22 cellular contexts compared by ENCODE assay signal in the genomic region with DNA sequence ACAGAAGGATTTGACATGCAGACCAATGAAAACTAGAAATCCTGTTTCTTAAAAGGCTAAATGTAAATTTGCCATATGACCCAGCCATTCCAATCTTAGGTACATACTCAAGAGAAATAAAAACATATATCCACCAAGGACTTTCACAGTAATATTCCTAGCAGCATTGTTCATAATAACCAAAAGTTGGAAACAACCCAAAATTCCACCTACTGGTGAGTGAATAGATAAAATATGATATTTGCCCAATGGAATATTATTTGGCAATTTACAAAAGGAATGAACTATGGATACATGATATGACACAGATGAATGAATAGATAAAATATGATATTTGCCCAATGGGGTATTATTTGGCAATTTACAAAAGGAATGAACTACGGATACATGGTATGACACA. TPM values are rescaled to one million over a fixed set of nuclear protein-coding genes. Genes with fewer than 3 reads are reported as not detected.
"Had no signal": no experiment of that assay in that cellular context is flagged by ENCODE, and none has a peak within 500 bp of the region (broad histone marks: within the 10 kb centered on the region; RNA-seq: fewer than 3 reads in every experiment).

No MANE protein-coding gene starts in this region.

- H3K27ac Mint-ChIP-seq: activated naive CD8-positive, alpha-beta T cell; natural killer cell treated with Interleukin-12 subunit alpha and Interleukin-12 subunit beta and Interleukin-15 and Interleukin-18, amount 100 ng/mL, for 72 hours had no signal

- H3K4me1 ChIP-seq: ascending aorta, heart left ventricle, left ventricle myocardium inferior, psoas muscle, transverse colon had no signal

- DNase-seq: activated CD4-positive, alpha-beta T cell treated with anti-CD3 and anti-CD28 coated beads, Interleukin-2, amount 50 U/mL, for 4 hours; activated CD4-positive, CD25-positive, alpha-beta regulatory T cell treated with anti-CD3 and anti-CD28 coated beads, Interleukin-2, amount 50 U/mL, for 72 hours; activated effector memory CD4-positive, alpha-beta T cell treated with anti-CD3 and anti-CD28 coated beads, Interleukin-2, amount 50 U/mL, for 16 hours; activated T-cell treated with anti-CD3 and anti-CD28 coated beads, Interleukin-2, amount 50 U/mL, for 4 hours; cortex of kidney; effector memory CD4-positive, alpha-beta T cell; heart left ventricle; islet precursor cell; left ventricle myocardium inferior; mesenchymal stem cell; occipital lobe; psoas muscle; stimulated activated CD4-positive, alpha-beta T cell treated with anti-CD3 and anti-CD28 coated beads, Interleukin-2, amount 100 ng/mL, for 24 hours; stimulated activated naive CD4-positive, alpha-beta T cell; substantia nigra; T-helper 9 cell; transverse colon had no signal

- H3K36me3 Mint-ChIP-seq: natural killer cell treated with Interleukin-12 subunit alpha and Interleukin-12 subunit beta and Interleukin-15 and Interleukin-18, amount 100 ng/mL, for 72 hours had no signal

- H3K4me3 ChIP-seq: ascending aorta, cardiac muscle cell, heart left ventricle, left ventricle myocardium inferior, psoas muscle, transverse colon had no signal

- H3K36me3 ChIP-seq: ascending aorta, cardiac muscle cell, heart left ventricle, left ventricle myocardium inferior, transverse colon had no signal

- H3K9me3 Mint-ChIP-seq: activated T-cell treated with anti-CD3 and anti-CD28 coated beads, Interleukin-2, amount 50 U/mL, for 4 hours; natural killer cell treated with Interleukin-12 subunit alpha and Interleukin-12 subunit beta and Interleukin-15 and Interleukin-18, amount 100 ng/mL, for 72 hours had no signal

- H3K27me3 ChIP-seq: ascending aorta, cardiac muscle cell, heart left ventricle, transverse colon had no signal

- H3K4me3 Mint-ChIP-seq: activated naive CD8-positive, alpha-beta T cell; activated T-cell treated with anti-CD3 and anti-CD28 coated beads, Interleukin-2, amount 50 U/mL, for 4 hours; natural killer cell treated with Interleukin-12 subunit alpha and Interleukin-12 subunit beta and Interleukin-15 and Interleukin-18, amount 100 ng/mL, for 72 hours had no signal

- H3K27ac ChIP-seq: ascending aorta, cardiac muscle cell, heart left ventricle, left ventricle myocardium inferior, psoas muscle, transverse colon had no signal

- ATAC-seq: activated T-cell treated with anti-CD3 and anti-CD28 coated beads, Interleukin-2, amount 50 U/mL, for 4 hours; heart left ventricle; natural killer cell treated with Interleukin-12 subunit alpha and Interleukin-12 subunit beta and Interleukin-15 and Interleukin-18, amount 100 ng/mL, for 72 hours; psoas muscle; sciatic nerve had no signal

- H3K9me3 ChIP-seq: ascending aorta, heart left ventricle, left ventricle myocardium inferior, psoas muscle, transverse colon had no signal

RNA-seq across cellular contexts. Expression of a gene that starts 37.3 kb away (rescaled TPM):
- total RNA-seq: ascending aorta had no signal
